27 cellular contexts compared by ENCODE assay signal in the genomic region with DNA sequence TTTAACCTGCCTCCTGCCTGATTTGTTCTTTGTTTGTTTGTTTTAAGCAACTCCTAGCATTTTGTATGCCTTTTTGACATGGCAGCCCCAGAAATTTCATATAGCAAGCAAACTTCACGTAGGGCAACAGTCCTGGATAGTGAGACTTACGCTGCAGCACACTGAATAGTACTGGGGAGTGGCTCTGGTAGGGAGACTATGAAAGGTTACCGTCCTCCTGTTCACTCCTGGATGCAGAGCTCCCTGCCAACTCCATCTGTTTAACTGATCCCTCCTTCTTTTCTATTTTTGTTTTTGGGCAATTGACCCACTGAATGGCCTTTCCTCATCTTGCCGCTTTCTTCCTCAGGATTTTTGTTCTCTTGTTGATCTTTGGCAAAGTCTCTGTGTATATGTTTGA. TPM values are rescaled to one million over a fixed set of nuclear protein-coding genes. Genes with fewer than 3 reads are reported as not detected.
"Had no signal": no experiment of that assay in that cellular context is flagged by ENCODE, and none has a peak within 500 bp of the region (broad histone marks: within the 10 kb centered on the region; RNA-seq: fewer than 3 reads in every experiment).

No MANE protein-coding gene starts in this region.

- H3K27ac ChIP-seq: ascending aorta, colonic mucosa, epithelial cell of prostate, gastrocnemius medialis, heart left ventricle, VCaP had no signal

- H3K9me3 ChIP-seq: ascending aorta, colonic mucosa, gastrocnemius medialis, heart left ventricle had no signal

- H3K4me3 ChIP-seq: ascending aorta, colonic mucosa, gastrocnemius medialis, heart left ventricle had no signal

- H3K36me3 ChIP-seq: ascending aorta, colonic mucosa, gastrocnemius medialis, heart left ventricle had no signal

- DNase-seq: activated CD4-positive, alpha-beta memory T cell treated with anti-CD3 and anti-CD28 coated beads, Interleukin-2, amount 10 ng/mL, durations not matched to agents 7 days and 5 days; activated CD4-positive, alpha-beta T cell treated with anti-CD3 and anti-CD28 coated beads for 1 hour; activated CD4-positive, alpha-beta T cell treated with anti-CD3 and anti-CD28 coated beads for 4 hours; activated CD4-positive, alpha-beta T cell treated with anti-CD3 and anti-CD28 coated beads, Interleukin-2, amount 10 ng/mL, durations not matched to agents 7 days and 5 days; activated CD4-positive, alpha-beta T cell treated with anti-CD3 and anti-CD28 coated beads, Interleukin-2, amount 50 U/mL, for 4 hours; activated CD8-positive, alpha-beta memory T cell treated with anti-CD3 and anti-CD28 coated beads, Interleukin-2, amount 50 U/mL, for 48 hours; activated gamma-delta T cell; activated naive CD4-positive, alpha-beta T cell; activated naive CD4-positive, alpha-beta T cell treated with anti-CD3 and anti-CD28 coated beads, Interleukin-2, amount 10 ng/mL, durations not matched to agents 7 days and 5 days; activated naive CD8-positive, alpha-beta T cell treated with anti-CD3 and anti-CD28 coated beads, Interleukin-2, amount 10 ng/mL, durations not matched to agents 7 days and 5 days; activated T-cell treated with anti-CD3 and anti-CD28 coated beads for 4 hours; activated T-cell treated with anti-CD3 and anti-CD28 coated beads, Interleukin-2, amount 50 U/mL, for 24 hours; activated T-cell treated with anti-CD3 and anti-CD28 coated beads, Interleukin-2, amount 50 U/mL, for 72 hours; central memory CD4-positive, alpha-beta T cell; cerebellar nuclear complex; colonic mucosa; effector CD8-positive, alpha-beta T cell; foreskin fibroblast; gastrocnemius medialis; glutamatergic neuron; heart left ventricle; T-helper 2 cell had no signal

- H3K4me1 ChIP-seq: ascending aorta, colonic mucosa, gastrocnemius medialis, heart left ventricle had no signal

- H3K27me3 ChIP-seq: ascending aorta, colonic mucosa had no signal

RNA-seq across cellular contexts. Expression of gene BMP6, which starts 44.5 kb away (rescaled TPM):
- total RNA-seq: activated CD4-positive, alpha-beta memory T cell treated with anti-CD3 and anti-CD28 coated beads, Interleukin-2, amount 10 ng/mL, durations not matched to agents 7 days and 5 days; activated CD4-positive, alpha-beta T cell treated with anti-CD3 and anti-CD28 coated beads, Interleukin-2, amount 10 ng/mL, durations not matched to agents 7 days and 5 days; activated naive CD4-positive, alpha-beta T cell treated with anti-CD3 and anti-CD28 coated beads, Interleukin-2, amount 50 U/mL, for 72 hours; activated naive CD8-positive, alpha-beta T cell treated with anti-CD3 and anti-CD28 coated beads, Interleukin-2, amount 10 ng/mL, durations not matched to agents 7 days and 5 days; T-helper 1 cell treated with Interleukin-12 subunit alpha and Interleukin-12 subunit beta and Interleukin-4 antibody, amounts not matched to agents 30 ng/mL and 1 ng/mL, for 36 hours had no signal
